In genomic region chr6:4139272-4139671, GRCh38 we compare ENCODE assay signal across 2 cellular contexts.
TF ChIP-seq lines count a peak whose summit lies in the region.

No MANE protein-coding gene starts in this region.

TF ChIP-seq in IMR-90, 13 proteins besides CTCF, POLR2A, EP300 and RAD21:
- no peak for TF ChIP-seq CHD1 (IDR thresholded peaks at IDR 0.05; ENCODE audit: low read depth, low read length)
- no peak for TF ChIP-seq RCOR1 (IDR thresholded peaks at IDR 0.05; ENCODE audit: insufficient replicate concordance, low read length)

TF ChIP-seq in SK-N-SH, 30 proteins besides CTCF, POLR2A, EP300 and RAD21:
- no peak for TF ChIP-seq GABPA (IDR thresholded peaks at IDR 0.05; ENCODE audit: low read depth)
- no peak for TF ChIP-seq CHD2 (IDR thresholded peaks at IDR 0.05; ENCODE audit: low read length, partially characterized antibody)
- TF ChIP-seq PBX3 (IDR thresholded peaks at IDR 0.05) = no peak
- TF ChIP-seq REST (IDR thresholded peaks at IDR 0.05; ENCODE audit: low read depth, low read length) = no peak
- no peak for TF ChIP-seq RCOR1 (IDR thresholded peaks at IDR 0.05; ENCODE audit: low read length)
- no peak for TF ChIP-seq MEF2A (IDR thresholded peaks at IDR 0.05; ENCODE audit: borderline replicate concordance, low read depth)
- no peak for TF ChIP-seq IRF3 (IDR thresholded peaks at IDR 0.05; ENCODE audit: low read depth, low read length)
- TF ChIP-seq FOXJ3 (CRISPR knock-in tag; IDR thresholded peaks at IDR 0.05) = no peak
- TF ChIP-seq USF2 (IDR thresholded peaks at IDR 0.05; ENCODE audit: borderline replicate concordance, low read depth, low read length) = no peak
- no peak for TF ChIP-seq TCF12 (IDR thresholded peaks at IDR 0.05)
- no peak for TF ChIP-seq NFIC (IDR thresholded peaks at IDR 0.05; ENCODE audit: borderline replicate concordance)
- TF ChIP-seq MXI1 (IDR thresholded peaks at IDR 0.05; ENCODE audit: low read depth, low read length) = no peak
- no peak for TF ChIP-seq GATA2 (CRISPR knock-in tag; IDR thresholded peaks at IDR 0.05)
- TF ChIP-seq ELF1 (IDR thresholded peaks at IDR 0.05) = no peak
- no peak for TF ChIP-seq USF1 (IDR thresholded peaks at IDR 0.05; ENCODE audit: borderline replicate concordance, low read depth)
- TF ChIP-seq RFX5 (IDR thresholded peaks at IDR 0.05; ENCODE audit: low read length) = no peak
- no peak for TF ChIP-seq NRF1 (IDR thresholded peaks at IDR 0.05; ENCODE audit: low read depth, low read length)
- no peak for TF ChIP-seq FOXM1 (IDR thresholded peaks at IDR 0.05; ENCODE audit: low read depth)
- TF ChIP-seq JUND (IDR thresholded peaks at IDR 0.05) = no peak
- no peak for TF ChIP-seq FOSL2 (IDR thresholded peaks at IDR 0.05; ENCODE audit: borderline replicate concordance, low read depth)
